ENCODE assay signal across 1 cellular context in the genomic region with DNA sequence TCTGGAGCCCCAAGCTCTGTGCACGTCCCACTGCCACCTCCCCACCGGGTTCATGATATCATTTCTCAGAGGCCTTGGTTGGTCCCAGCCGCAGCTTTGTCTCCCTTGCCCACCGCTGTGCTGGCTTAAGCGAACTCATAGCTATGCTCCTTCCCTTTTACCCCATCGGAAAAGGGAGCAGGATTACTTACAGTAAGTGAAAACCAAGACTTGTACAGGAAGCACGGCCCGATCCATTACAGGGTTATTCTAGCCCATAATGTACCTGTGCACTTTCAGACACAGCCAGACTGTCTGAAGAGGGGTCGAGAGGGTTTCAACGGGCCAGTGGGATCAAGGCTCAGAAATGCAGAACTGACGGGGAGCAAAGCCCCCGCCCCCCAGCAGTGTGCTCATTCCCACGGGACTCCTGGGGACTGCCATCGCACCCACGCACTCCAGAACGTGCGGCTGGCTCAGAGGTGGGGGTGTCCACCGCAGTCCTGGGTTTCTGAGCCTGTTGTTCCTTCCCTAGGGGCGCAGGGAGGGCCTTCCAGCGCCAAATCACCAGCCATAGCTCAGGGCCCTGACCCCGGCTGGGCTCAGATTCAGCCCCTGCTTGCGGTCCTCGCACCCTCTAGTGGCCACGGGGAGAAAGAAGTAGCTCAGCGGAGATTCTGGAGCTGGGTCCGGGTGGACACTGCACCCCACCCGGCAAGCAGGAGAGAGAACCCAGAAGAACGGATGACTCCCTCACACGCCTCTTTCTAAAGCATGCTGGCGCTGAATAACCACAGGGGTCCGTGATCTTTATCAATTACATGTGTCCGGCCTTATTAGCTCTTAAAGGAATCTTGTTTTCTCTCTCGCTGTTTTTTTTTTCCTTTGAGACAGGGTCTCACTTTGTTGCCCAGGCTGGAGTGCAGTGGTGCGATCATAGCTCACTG.
TF ChIP-seq lines count a peak whose summit lies in the region.

No MANE protein-coding gene starts in this region.

TF ChIP-seq in HepG2, 621 proteins besides CTCF, POLR2A, EP300 and RAD21 (continued from another document and continues in another):
- TF ChIP-seq ARNT2 (CRISPR knock-in tag; IDR thresholded peaks at IDR 0.05; ENCODE audit: low read depth) = no peak
- TF ChIP-seq KLF6 (CRISPR knock-in tag; IDR thresholded peaks at IDR 0.05) = no peak
- TF ChIP-seq, protein P1, sequence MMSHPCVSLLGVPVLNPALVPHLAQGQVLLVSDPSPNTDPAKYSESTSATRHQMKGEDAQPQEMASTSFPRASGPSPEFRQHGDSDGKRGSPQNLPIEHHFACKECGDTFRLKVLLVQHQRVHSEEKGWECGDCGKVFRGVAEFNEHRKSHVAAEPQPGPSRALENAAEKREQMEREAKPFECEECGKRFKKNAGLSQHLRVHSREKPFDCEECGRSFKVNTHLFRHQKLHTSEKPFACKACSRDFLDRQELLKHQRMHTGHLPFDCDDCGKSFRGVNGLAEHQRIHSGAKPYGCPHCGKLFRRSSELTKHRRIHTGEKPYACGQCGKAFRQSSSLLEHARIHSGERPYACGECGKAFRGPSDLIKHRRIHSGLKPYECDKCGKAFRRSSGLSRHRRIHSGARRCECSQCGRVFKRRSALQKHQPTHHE (CRISPR knock-in tag; IDR thresholded peaks at IDR 0.05; ENCODE audit: borderline replicate concordance) = 0 out of 2 replicates have a peak, but pooled peaks have one; percentile 47
- 0 out of 2 replicates have a peak, but pooled peaks have one; percentile 76 for TF ChIP-seq ZNF44 (CRISPR knock-in tag; IDR thresholded peaks at IDR 0.05)
- TF ChIP-seq GTF2F1 (IDR thresholded peaks at IDR 0.05; ENCODE audit: low read length) = no peak
- no peak for TF ChIP-seq NFRKB (IDR thresholded peaks at IDR 0.05)
- peak; percentile 80; the same call in 1 of the 2 replicates for TF ChIP-seq GZF1 (CRISPR knock-in tag; IDR thresholded peaks at IDR 0.05)
- no peak for TF ChIP-seq PHB2 (IDR thresholded peaks at IDR 0.05; ENCODE audit: partially characterized antibody)
- peak; percentile 36; the same call in 1 of the 2 replicates for TF ChIP-seq ZNF136 (CRISPR knock-in tag; IDR thresholded peaks at IDR 0.05; ENCODE audit: low read depth)
- TF ChIP-seq ZFP1 (CRISPR knock-in tag; IDR thresholded peaks at IDR 0.05) = no peak; the same call in 1 of the 2 replicates
- TF ChIP-seq, protein P2, sequence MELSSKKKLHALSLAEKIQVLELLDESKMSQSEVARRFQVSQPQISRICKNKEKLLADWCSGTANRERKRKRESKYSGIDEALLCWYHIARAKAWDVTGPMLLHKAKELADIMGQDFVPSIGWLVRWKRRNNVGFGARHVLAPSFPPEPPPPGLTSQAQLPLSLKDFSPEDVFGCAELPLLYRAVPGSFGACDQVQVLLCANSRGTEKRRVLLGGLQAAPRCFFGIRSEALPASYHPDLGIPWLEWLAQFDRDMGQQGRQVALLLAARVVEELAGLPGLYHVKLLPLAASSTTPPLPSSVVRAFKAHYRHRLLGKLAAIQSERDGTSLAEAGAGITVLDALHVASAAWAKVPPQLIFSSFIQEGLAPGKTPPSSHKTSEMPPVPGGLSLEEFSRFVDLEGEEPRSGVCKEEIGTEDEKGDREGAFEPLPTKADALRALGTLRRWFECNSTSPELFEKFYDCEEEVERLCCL (CRISPR knock-in tag; IDR thresholded peaks at IDR 0.05; ENCODE audit: borderline replicate concordance) = peak; percentile 82; the same call in 1 of the 2 replicates
- TF ChIP-seq SRSF1 (optimal IDR thresholded peaks at IDR 0.05; ENCODE audit: low read depth, low read length) = peak; percentile 61
- no peak for TF ChIP-seq AHR (CRISPR knock-in tag; IDR thresholded peaks at IDR 0.05)
- peak; percentile 61; the same call in 1 of the 2 replicates for TF ChIP-seq SOX5 (CRISPR knock-in tag; IDR thresholded peaks at IDR 0.05; ENCODE audit: borderline replicate concordance)
- TF ChIP-seq ZNF484 (CRISPR knock-in tag; IDR thresholded peaks at IDR 0.05; ENCODE audit: borderline replicate concordance, low read depth) = no peak
- TF ChIP-seq ZNF260 (CRISPR knock-in tag; IDR thresholded peaks at IDR 0.05; ENCODE audit: borderline replicate concordance, low read depth) = no peak
- TF ChIP-seq, protein P3, sequence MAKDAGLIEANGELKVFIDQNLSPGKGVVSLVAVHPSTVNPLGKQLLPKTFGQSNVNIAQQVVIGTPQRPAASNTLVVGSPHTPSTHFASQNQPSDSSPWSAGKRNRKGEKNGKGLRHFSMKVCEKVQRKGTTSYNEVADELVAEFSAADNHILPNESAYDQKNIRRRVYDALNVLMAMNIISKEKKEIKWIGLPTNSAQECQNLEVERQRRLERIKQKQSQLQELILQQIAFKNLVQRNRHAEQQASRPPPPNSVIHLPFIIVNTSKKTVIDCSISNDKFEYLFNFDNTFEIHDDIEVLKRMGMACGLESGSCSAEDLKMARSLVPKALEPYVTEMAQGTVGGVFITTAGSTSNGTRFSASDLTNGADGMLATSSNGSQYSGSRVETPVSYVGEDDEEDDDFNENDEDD (CRISPR knock-in tag; IDR thresholded peaks at IDR 0.05; ENCODE audit: borderline replicate concordance) = no peak
- TF ChIP-seq, protein P4, sequence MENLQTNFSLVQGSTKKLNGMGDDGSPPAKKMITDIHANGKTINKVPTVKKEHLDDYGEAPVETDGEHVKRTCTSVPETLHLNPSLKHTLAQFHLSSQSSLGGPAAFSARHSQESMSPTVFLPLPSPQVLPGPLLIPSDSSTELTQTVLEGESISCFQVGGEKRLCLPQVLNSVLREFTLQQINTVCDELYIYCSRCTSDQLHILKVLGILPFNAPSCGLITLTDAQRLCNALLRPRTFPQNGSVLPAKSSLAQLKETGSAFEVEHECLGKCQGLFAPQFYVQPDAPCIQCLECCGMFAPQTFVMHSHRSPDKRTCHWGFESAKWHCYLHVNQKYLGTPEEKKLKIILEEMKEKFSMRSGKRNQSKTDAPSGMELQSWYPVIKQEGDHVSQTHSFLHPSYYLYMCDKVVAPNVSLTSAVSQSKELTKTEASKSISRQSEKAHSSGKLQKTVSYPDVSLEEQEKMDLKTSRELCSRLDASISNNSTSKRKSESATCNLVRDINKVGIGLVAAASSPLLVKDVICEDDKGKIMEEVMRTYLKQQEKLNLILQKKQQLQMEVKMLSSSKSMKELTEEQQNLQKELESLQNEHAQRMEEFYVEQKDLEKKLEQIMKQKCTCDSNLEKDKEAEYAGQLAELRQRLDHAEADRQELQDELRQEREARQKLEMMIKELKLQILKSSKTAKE (CRISPR knock-in tag; IDR thresholded peaks at IDR 0.05; ENCODE audit: borderline replicate concordance) = no peak
- TF ChIP-seq RBAK (CRISPR knock-in tag; IDR thresholded peaks at IDR 0.05) = peak; percentile 74; the same call in 1 of the 2 replicates
- no peak for TF ChIP-seq SUZ12 (IDR thresholded peaks at IDR 0.05; ENCODE audit: low read depth, low read length)
- TF ChIP-seq RCOR2 (CRISPR knock-in tag; IDR thresholded peaks at IDR 0.05) = peak; percentile 72; the same call in 1 of the 2 replicates
- 0 out of 2 replicates have a peak, but pooled peaks have one; percentile 34 for TF ChIP-seq TOPORS (CRISPR knock-in tag; IDR thresholded peaks at IDR 0.05)
- TF ChIP-seq ZNF577 (CRISPR knock-in tag; IDR thresholded peaks at IDR 0.05; ENCODE audit: borderline replicate concordance, low read depth) = no peak
- TF ChIP-seq ASH2L (IDR thresholded peaks at IDR 0.05; ENCODE audit: insufficient read length, low read depth, low read length) = peak; percentile 37
- TF ChIP-seq, protein P5, sequence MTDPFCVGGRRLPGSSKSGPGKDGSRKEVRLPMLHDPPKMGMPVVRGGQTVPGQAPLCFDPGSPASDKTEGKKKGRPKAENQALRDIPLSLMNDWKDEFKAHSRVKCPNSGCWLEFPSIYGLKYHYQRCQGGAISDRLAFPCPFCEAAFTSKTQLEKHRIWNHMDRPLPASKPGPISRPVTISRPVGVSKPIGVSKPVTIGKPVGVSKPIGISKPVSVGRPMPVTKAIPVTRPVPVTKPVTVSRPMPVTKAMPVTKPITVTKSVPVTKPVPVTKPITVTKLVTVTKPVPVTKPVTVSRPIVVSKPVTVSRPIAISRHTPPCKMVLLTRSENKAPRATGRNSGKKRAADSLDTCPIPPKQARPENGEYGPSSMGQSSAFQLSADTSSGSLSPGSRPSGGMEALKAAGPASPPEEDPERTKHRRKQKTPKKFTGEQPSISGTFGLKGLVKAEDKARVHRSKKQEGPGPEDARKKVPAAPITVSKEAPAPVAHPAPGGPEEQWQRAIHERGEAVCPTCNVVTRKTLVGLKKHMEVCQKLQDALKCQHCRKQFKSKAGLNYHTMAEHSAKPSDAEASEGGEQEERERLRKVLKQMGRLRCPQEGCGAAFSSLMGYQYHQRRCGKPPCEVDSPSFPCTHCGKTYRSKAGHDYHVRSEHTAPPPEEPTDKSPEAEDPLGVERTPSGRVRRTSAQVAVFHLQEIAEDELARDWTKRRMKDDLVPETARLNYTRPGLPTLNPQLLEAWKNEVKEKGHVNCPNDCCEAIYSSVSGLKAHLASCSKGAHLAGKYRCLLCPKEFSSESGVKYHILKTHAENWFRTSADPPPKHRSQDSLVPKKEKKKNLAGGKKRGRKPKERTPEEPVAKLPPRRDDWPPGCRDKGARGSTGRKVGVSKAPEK (CRISPR knock-in tag; IDR thresholded peaks at IDR 0.05; ENCODE audit: borderline replicate concordance) = peak; percentile 96
- TF ChIP-seq HDAC1 (CRISPR knock-in tag; IDR thresholded peaks at IDR 0.05) = peak; percentile 86
- TF ChIP-seq ZNF256 (CRISPR knock-in tag; conservative IDR thresholded peaks at IDR 0.05) = no peak
- peak; percentile 78 for TF ChIP-seq SAP130 (CRISPR knock-in tag; IDR thresholded peaks at IDR 0.05; ENCODE audit: low read depth)
- peak; percentile 83 for TF ChIP-seq MED1 (CRISPR knock-in tag; IDR thresholded peaks at IDR 0.05)
- TF ChIP-seq STAG1 (CRISPR knock-in tag; IDR thresholded peaks at IDR 0.05) = peak; percentile 99
- TF ChIP-seq NR2C2 (CRISPR knock-in tag; IDR thresholded peaks at IDR 0.05; ENCODE audit: borderline replicate concordance) = peak; percentile 42
- peak; percentile 73 for TF ChIP-seq HNRNPLL (IDR thresholded peaks at IDR 0.05; ENCODE audit: low read depth, low read length, poor library complexity, severe bottlenecking)
- peak; percentile 66; the same call in 1 of the 2 replicates for TF ChIP-seq GATAD1 (CRISPR knock-in tag; IDR thresholded peaks at IDR 0.05)
- peak; percentile 85 for TF ChIP-seq KMT2A (CRISPR knock-in tag; IDR thresholded peaks at IDR 0.05)
- no peak for TF ChIP-seq ZC3H4 (CRISPR knock-in tag; IDR thresholded peaks at IDR 0.05; ENCODE audit: borderline replicate concordance)
- TF ChIP-seq, protein P6, sequence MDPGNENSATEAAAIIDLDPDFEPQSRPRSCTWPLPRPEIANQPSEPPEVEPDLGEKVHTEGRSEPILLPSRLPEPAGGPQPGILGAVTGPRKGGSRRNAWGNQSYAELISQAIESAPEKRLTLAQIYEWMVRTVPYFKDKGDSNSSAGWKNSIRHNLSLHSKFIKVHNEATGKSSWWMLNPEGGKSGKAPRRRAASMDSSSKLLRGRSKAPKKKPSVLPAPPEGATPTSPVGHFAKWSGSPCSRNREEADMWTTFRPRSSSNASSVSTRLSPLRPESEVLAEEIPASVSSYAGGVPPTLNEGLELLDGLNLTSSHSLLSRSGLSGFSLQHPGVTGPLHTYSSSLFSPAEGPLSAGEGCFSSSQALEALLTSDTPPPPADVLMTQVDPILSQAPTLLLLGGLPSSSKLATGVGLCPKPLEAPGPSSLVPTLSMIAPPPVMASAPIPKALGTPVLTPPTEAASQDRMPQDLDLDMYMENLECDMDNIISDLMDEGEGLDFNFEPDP (CRISPR knock-in tag; conservative IDR thresholded peaks at IDR 0.05) = no peak
- TF ChIP-seq RNF2 (conservative IDR thresholded peaks at IDR 0.05; ENCODE audit: low read depth) = 0 out of 2 replicates have a peak, but pooled peaks have one; percentile 72
- TF ChIP-seq, protein P7, sequence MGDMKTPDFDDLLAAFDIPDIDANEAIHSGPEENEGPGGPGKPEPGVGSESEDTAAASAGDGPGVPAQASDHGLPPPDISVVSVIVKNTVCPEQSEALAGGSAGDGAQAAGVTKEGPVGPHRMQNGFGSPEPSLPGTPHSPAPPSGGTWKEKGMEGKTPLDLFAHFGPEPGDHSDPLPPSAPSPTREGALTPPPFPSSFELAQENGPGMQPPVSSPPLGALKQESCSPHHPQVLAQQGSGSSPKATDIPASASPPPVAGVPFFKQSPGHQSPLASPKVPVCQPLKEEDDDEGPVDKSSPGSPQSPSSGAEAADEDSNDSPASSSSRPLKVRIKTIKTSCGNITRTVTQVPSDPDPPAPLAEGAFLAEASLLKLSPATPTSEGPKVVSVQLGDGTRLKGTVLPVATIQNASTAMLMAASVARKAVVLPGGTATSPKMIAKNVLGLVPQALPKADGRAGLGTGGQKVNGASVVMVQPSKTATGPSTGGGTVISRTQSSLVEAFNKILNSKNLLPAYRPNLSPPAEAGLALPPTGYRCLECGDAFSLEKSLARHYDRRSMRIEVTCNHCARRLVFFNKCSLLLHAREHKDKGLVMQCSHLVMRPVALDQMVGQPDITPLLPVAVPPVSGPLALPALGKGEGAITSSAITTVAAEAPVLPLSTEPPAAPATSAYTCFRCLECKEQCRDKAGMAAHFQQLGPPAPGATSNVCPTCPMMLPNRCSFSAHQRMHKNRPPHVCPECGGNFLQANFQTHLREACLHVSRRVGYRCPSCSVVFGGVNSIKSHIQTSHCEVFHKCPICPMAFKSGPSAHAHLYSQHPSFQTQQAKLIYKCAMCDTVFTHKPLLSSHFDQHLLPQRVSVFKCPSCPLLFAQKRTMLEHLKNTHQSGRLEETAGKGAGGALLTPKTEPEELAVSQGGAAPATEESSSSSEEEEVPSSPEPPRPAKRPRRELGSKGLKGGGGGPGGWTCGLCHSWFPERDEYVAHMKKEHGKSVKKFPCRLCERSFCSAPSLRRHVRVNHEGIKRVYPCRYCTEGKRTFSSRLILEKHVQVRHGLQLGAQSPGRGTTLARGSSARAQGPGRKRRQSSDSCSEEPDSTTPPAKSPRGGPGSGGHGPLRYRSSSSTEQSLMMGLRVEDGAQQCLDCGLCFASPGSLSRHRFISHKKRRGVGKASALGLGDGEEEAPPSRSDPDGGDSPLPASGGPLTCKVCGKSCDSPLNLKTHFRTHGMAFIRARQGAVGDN (CRISPR knock-in tag; IDR thresholded peaks at IDR 0.05) = peak; percentile 89
- TF ChIP-seq, protein P8, sequence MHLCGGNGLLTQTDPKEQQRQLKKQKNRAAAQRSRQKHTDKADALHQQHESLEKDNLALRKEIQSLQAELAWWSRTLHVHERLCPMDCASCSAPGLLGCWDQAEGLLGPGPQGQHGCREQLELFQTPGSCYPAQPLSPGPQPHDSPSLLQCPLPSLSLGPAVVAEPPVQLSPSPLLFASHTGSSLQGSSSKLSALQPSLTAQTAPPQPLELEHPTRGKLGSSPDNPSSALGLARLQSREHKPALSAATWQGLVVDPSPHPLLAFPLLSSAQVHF (CRISPR knock-in tag; IDR thresholded peaks at IDR 0.05) = no peak
- peak; percentile 76; the same call in 1 of the 2 replicates for TF ChIP-seq CCDC6 (CRISPR knock-in tag; IDR thresholded peaks at IDR 0.05)
- TF ChIP-seq SP5 (CRISPR knock-in tag; IDR thresholded peaks at IDR 0.05; ENCODE audit: borderline replicate concordance, low read depth) = peak; percentile 50; the same call in 1 of the 2 replicates
- peak; percentile 79 for TF ChIP-seq ZFP90 (CRISPR knock-in tag; IDR thresholded peaks at IDR 0.05; ENCODE audit: borderline replicate concordance)
- no peak for TF ChIP-seq ZNF749 (CRISPR knock-in tag; IDR thresholded peaks at IDR 0.05; ENCODE audit: borderline replicate concordance)
- TF ChIP-seq, protein P9, sequence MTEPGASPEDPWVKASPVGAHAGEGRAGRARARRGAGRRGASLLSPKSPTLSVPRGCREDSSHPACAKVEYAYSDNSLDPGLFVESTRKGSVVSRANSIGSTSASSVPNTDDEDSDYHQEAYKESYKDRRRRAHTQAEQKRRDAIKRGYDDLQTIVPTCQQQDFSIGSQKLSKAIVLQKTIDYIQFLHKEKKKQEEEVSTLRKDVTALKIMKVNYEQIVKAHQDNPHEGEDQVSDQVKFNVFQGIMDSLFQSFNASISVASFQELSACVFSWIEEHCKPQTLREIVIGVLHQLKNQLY (CRISPR knock-in tag; IDR thresholded peaks at IDR 0.05) = no peak
- no peak for TF ChIP-seq ZNF570 (CRISPR knock-in tag; IDR thresholded peaks at IDR 0.05; ENCODE audit: borderline replicate concordance)
- peak; percentile 85 for TF ChIP-seq GATAD2A (CRISPR knock-in tag; IDR thresholded peaks at IDR 0.05)
- no peak for TF ChIP-seq NFATC3 (CRISPR knock-in tag; IDR thresholded peaks at IDR 0.05)
